In genomic region chr16:56547949-56548567, GRCh38 we compare ENCODE assay signal across 11 cellular contexts. TPM values are rescaled to one million over a fixed set of nuclear protein-coding genes. Genes with fewer than 3 reads are reported as not detected.
DNase-seq lines count a peak whose midpoint lies in the region; ATAC-seq, FAIRE-seq and TF ChIP-seq lines count a peak whose summit lies in the region.
"Had no signal": no experiment of that assay in that cellular context is flagged by ENCODE, and none has a peak within 500 bp of the region (broad histone marks: within the 10 kb centered on the region; RNA-seq: fewer than 3 reads in every experiment).

No MANE protein-coding gene starts in this region.

- no peaks in the 10 kb centered on the region for H3K79me1 ChIP-seq in mesenchymal stem cell (replicated peaks; ENCODE audit: low read length, poor library complexity, severe bottlenecking)

- H3K4me3 Mint-ChIP-seq in stimulated activated naive CD8-positive, alpha-beta T cell treated with anti-CD3 and anti-CD28 coated beads, Interleukin-15, amount 100 ng/mL, for 72 hours, result no peak overlapping the region

- TF ChIP-seq CTCF in KMS-11 (conservative IDR thresholded peaks at IDR 0.05; ENCODE audit: low read depth, low read length), result no peak

- H3K18ac ChIP-seq in mesenchymal stem cell (ENCODE audit: low read depth in 1 of 2, low read length in 2 of 2), result no peak overlapping the region

- H3K27me3 ChIP-seq in BLaER1 (no peaks in the 10 kb centered on the region), KMS-11 (ENCODE audit: insufficient read depth, low read depth) (no peaks in the 10 kb centered on the region), mesenchymal stem cell (ENCODE audit: control insufficient read depth in 1 of 2, insufficient read depth in 1 of 2, low read length in 2 of 2) (peaks cover 0 to 19% of the 10 kb centered on the region in 2 experiments), small intestine (ENCODE audit: control insufficient read depth in 2 of 2, insufficient read depth in 2 of 2, low read length in 2 of 2) (no peaks in the 10 kb centered on the region)

- no peak overlapping the region for H4K91ac ChIP-seq in mesenchymal stem cell (ENCODE audit: low read length)

- H2AFZ ChIP-seq in KMS-11 (ENCODE audit: low read depth), result peak overlapping the region; percentile 80
- no peak overlapping the region for H2AFZ ChIP-seq in mesenchymal stem cell (ENCODE audit: low read depth, low read length)

- H3K9me3 Mint-ChIP-seq in stimulated activated naive CD8-positive, alpha-beta T cell treated with anti-CD3 and anti-CD28 coated beads, Interleukin-15, amount 100 ng/mL, for 72 hours, result no peaks in the 10 kb centered on the region

- H2BK15ac ChIP-seq in mesenchymal stem cell (ENCODE audit: low read depth, poor library complexity, severe bottlenecking), result no peak overlapping the region

- peaks cover 31% of the 10 kb centered on the region for H3K4me1 ChIP-seq in BLaER1
- H3K4me1 ChIP-seq in KMS-11 (ENCODE audit: low read depth, poor library complexity, severe bottlenecking), result peaks cover 30% of the 10 kb centered on the region
- peaks cover 1% of the 10 kb centered on the region for H3K4me1 ChIP-seq in mesenchymal stem cell (ENCODE audit: control insufficient read depth, insufficient read depth, low read depth, low read length)
- no peaks in the 10 kb centered on the region for H3K4me1 ChIP-seq in small intestine (ENCODE audit: control insufficient read depth in 2 of 2, insufficient read depth in 1 of 2, low read depth in 1 of 2, low read length in 1 of 2)

- no peaks in the 10 kb centered on the region for H4K20me1 ChIP-seq in BLaER1
- no peaks in the 10 kb centered on the region for H4K20me1 ChIP-seq in KMS-11 (ENCODE audit: insufficient read depth)

- peak overlapping the region in 1 of 2 experiments; percentile 43 for H3K4ac ChIP-seq in mesenchymal stem cell (ENCODE audit: low read depth in 1 of 2, low read length in 2 of 2)

- no peaks in the 10 kb centered on the region for H3K79me2 ChIP-seq in KMS-11 (ENCODE audit: insufficient read depth, low read depth)

- H2BK120ac ChIP-seq in mesenchymal stem cell (ENCODE audit: low read depth, low read length), result peak overlapping the region; percentile 21

- peak; percentile 9 for DNase-seq in dermis blood vessel endothelial cell
- peak; percentile 6 for DNase-seq in mesenchymal stem cell
- DNase-seq in NCI-H226, result no peak
- no peak for DNase-seq in stimulated activated naive CD8-positive, alpha-beta T cell treated with anti-CD3 and anti-CD28 coated beads, Interleukin-15, amount 100 ng/mL, for 72 hours
- no peak for DNase-seq in small intestine
- DNase-seq: GDM1 had no signal

- 82% methylated on average over 4 of the region's 4 CpGs for WGBS in mesenchymal stem cell
- 81 to 88% (median 84%) methylated on average over 4 of the region's 4 CpGs for WGBS in small intestine, 3 donors

- no peaks in the 10 kb centered on the region for H3K36me3 ChIP-seq in BLaER1
- H3K36me3 ChIP-seq in KMS-11 (ENCODE audit: insufficient read depth), result no peaks in the 10 kb centered on the region
- no peaks in the 10 kb centered on the region for H3K36me3 ChIP-seq in mesenchymal stem cell (ENCODE audit: control insufficient read depth in 1 of 2, insufficient read depth in 2 of 2, low read depth in 1 of 2, low read length in 2 of 2)
- no peaks in the 10 kb centered on the region for H3K36me3 ChIP-seq in small intestine (ENCODE audit: control insufficient read depth in 2 of 2, insufficient read depth in 2 of 2, low read length in 2 of 2)

- H3K9me3 ChIP-seq in BLaER1 (no peaks in the 10 kb centered on the region), mesenchymal stem cell (ENCODE audit: control insufficient read depth, low read length) (no peaks in the 10 kb centered on the region), small intestine (ENCODE audit: control insufficient read depth, low read depth) (no peaks in the 10 kb centered on the region)

- FAIRE-seq in small intestine (lab: Jason Lieb, UNC), result no peak
- FAIRE-seq: bronchial epithelial cell had no signal

- no peak overlapping the region for H2BK5ac ChIP-seq in mesenchymal stem cell (ENCODE audit: low read depth, low read length, poor library complexity, severe bottlenecking)

- H3K27me3 Mint-ChIP-seq in stimulated activated naive CD8-positive, alpha-beta T cell treated with anti-CD3 and anti-CD28 coated beads, Interleukin-15, amount 100 ng/mL, for 72 hours, result peaks cover under 1% of the 10 kb centered on the region

- peak overlapping the region in 1 of 2 experiments; percentile 15 for H2BK12ac ChIP-seq in mesenchymal stem cell (ENCODE audit: low read length in 2 of 2)

- no peak overlapping the region for H2AK5ac ChIP-seq in mesenchymal stem cell (ENCODE audit: low read length, severe bottlenecking)

- H3K4me2 ChIP-seq in BLaER1 (peak overlapping the region; percentile 59), KMS-11 (peak overlapping the region; percentile 92), mesenchymal stem cell (ENCODE audit: low read length, poor library complexity, severe bottlenecking) (no peak overlapping the region)

- ATAC-seq in GM21423 (IDR thresholded peaks at IDR 0.05; ENCODE audit: unreplicated experiment), result no peak
- ATAC-seq in stimulated activated naive CD8-positive, alpha-beta T cell treated with anti-CD3 and anti-CD28 coated beads, Interleukin-15, amount 100 ng/mL, for 72 hours, result no peak

- H3K9ac ChIP-seq in BLaER1 (no peak overlapping the region), KMS-11 (peak overlapping the region; percentile 8; the same call in 1 of the 2 replicates), mesenchymal stem cell (ENCODE audit: low read length) (no peak overlapping the region)

- H3K4me3 ChIP-seq in BLaER1 (no peak overlapping the region), KMS-11 (IDR thresholded peaks at IDR 0.05; ENCODE audit: insufficient read depth, low read depth, low read length) (no peak overlapping the region), mesenchymal stem cell (ENCODE audit: insufficient read depth in 1 of 2, low read depth in 1 of 2, low read length in 2 of 2) (no peak overlapping the region), small intestine (ENCODE audit: low read depth in 1 of 2, low read length in 2 of 2) (no peak overlapping the region)

- H4K8ac ChIP-seq in mesenchymal stem cell (ENCODE audit: low read length), result peak overlapping the region; percentile 19

- peak overlapping the region in 1 of 2 donors; percentile 89 for H3K27ac Mint-ChIP-seq in stimulated activated naive CD8-positive, alpha-beta T cell treated with anti-CD3 and anti-CD28 coated beads, Interleukin-15, amount 100 ng/mL, for 72 hours

- H3K23ac ChIP-seq in mesenchymal stem cell (ENCODE audit: low read length in 2 of 2), result no peak overlapping the region

- H3K27ac ChIP-seq in BLaER1, result no peak overlapping the region
- H3K27ac ChIP-seq in KMS-11, result peak overlapping the region; percentile 56
- H3K27ac ChIP-seq in mesenchymal stem cell (ENCODE audit: low read length, poor library complexity, severe bottlenecking), result no peak overlapping the region
- H3K27ac ChIP-seq in small intestine (ENCODE audit: low read depth in 1 of 2, low read length in 1 of 2), result no peak overlapping the region

- H3K14ac ChIP-seq in mesenchymal stem cell (ENCODE audit: low read length in 2 of 2), result no peak overlapping the region

- peaks cover 18% of the 10 kb centered on the region for H3K4me1 Mint-ChIP-seq in stimulated activated naive CD8-positive, alpha-beta T cell treated with anti-CD3 and anti-CD28 coated beads, Interleukin-15, amount 100 ng/mL, for 72 hours

RNA-seq across cellular contexts. Expression of gene MT4, which starts 16.8 kb away (rescaled TPM):
- not detected in 2 replicates for total RNA-seq in dermis blood vessel endothelial cell
- not detected for polyA plus RNA-seq in mesenchymal stem cell (2013, experiment 1 of 2)
- polyA plus RNA-seq in mesenchymal stem cell (2013, experiment 2 of 2), result not detected
- not detected for polyA plus RNA-seq in small intestine
- total RNA-seq: bronchial epithelial cell, epithelial cell of proximal tubule had no signal

RNA-seq across cellular contexts. Expression of gene BBS2, which starts 28.2 kb away (rescaled TPM):
- total RNA-seq in dermis blood vessel endothelial cell, result 40.6 and 52.2 TPM in 2 replicates
- polyA plus RNA-seq in mesenchymal stem cell (2013, experiment 1 of 2), result 22.8 TPM
- polyA plus RNA-seq in mesenchymal stem cell (2013, experiment 2 of 2), result 21.2 TPM
- 10 to 100 TPM; 14.3 to 22.1 (median 17.8) TPM for polyA plus RNA-seq in small intestine

RNA-seq across cellular contexts. Expression of gene MT3, which starts 41.3 kb away (rescaled TPM):
- not detected in 2 replicates for total RNA-seq in dermis blood vessel endothelial cell
- polyA plus RNA-seq in mesenchymal stem cell (2013, experiment 1 of 2), result not detected
- polyA plus RNA-seq in mesenchymal stem cell (2013, experiment 2 of 2), result 0.18 TPM
- polyA plus RNA-seq in small intestine, result 1 to 10 TPM in 1 of 3 donors, not detected in 2; 5.4 TPM
- total RNA-seq: bronchial epithelial cell had no signal

Comparison
In these comparisons a context has a peak if more than half of its experiments do, and no peak if none do; other contexts are left out.
1. DNase-seq: peak in dermis blood vessel endothelial cell (single experiment) and mesenchymal stem cell (single experiment); none in NCI-H226 (single experiment), stimulated activated naive CD8-positive, alpha-beta T cell treated with anti-CD3 and anti-CD28 coated beads, Interleukin-15, amount 100 ng/mL, for 72 hours (0 of 2) and small intestine (single experiment).